ENCODE assay signal across 10 cellular contexts in genomic region chr1:21174230-21174629, GRCh38. TPM values are rescaled to one million over a fixed set of nuclear protein-coding genes. Genes with fewer than 3 reads are reported as not detected.
A peak's percentile ranks its signal among the peaks of the same experiment; 100 is the strongest.
DNase-seq lines count a peak whose midpoint lies in the region; ATAC-seq, FAIRE-seq and TF ChIP-seq lines count a peak whose summit lies in the region.
"Had no signal": no experiment of that assay in that cellular context is flagged by ENCODE, and none has a peak within 500 bp of the region (broad histone marks: within the 10 kb centered on the region; RNA-seq: fewer than 3 reads in every experiment).

No MANE protein-coding gene starts in this region.

- H3K27ac Mint-ChIP-seq in activated T-cell treated with anti-CD3 and anti-CD28 coated beads, Interleukin-2, amount 50 U/mL, for 72 hours: peak overlapping the region; percentile 98

- H3K27me3 Mint-ChIP-seq in activated T-cell treated with anti-CD3 and anti-CD28 coated beads, Interleukin-2, amount 50 U/mL, for 72 hours (ENCODE audit: low read depth): no peaks in the 10 kb centered on the region

- POLR2A ChIA-PET in GM12878 (lab: Charles Lee): interaction anchor here (0.6 to 1.5 kb wide), 3 partner anchors 160 to 386 kb away, joined by 3 to 5 read pairs (median 4); no protein-coding TSS in a partner anchor

- H3K9ac ChIP-seq in GM12878 (ENCODE audit: control insufficient read depth, insufficient read depth, low read length): peak overlapping the region; percentile 82; the same call in 1 of the 2 replicates

- CTCF ChIA-PET in GM12878 (lab: Yijun Ruan, JAX): interaction anchor here (0.8 to 1.8 kb wide), 5 partner anchors 12 to 242 kb away, joined by 3 to 4 read pairs (median 3); no protein-coding TSS in a partner anchor

- TF ChIP-seq CTCF in GM12878 (IDR thresholded peaks at IDR 0.05 in 2 of 3, conservative IDR thresholded peaks at IDR 0.05 in 1 of 3; ENCODE audit: control insufficient read depth in 2 of 3, extremely low read depth in 1 of 3, insufficient read depth in 1 of 3, low read depth in 3 of 3, low read length in 3 of 3): no peak
- TF ChIP-seq CTCF in lower lobe of right lung (IDR thresholded peaks at IDR 0.05): no peak
- no peak for TF ChIP-seq CTCF in tibial nerve (IDR thresholded peaks at IDR 0.05)
- TF ChIP-seq CTCF in D721Med (IDR thresholded peaks at IDR 0.05; ENCODE audit: insufficient read depth, missing control alignments): no peak

- no peak overlapping the region for H2AFZ ChIP-seq in GM12878 (ENCODE audit: control insufficient read depth, low read depth, low read length)

- H3K4me2 ChIP-seq in GM12878 (ENCODE audit: control insufficient read depth, insufficient read depth): peak overlapping the region; percentile 86

- TF ChIP-seq POLR2A in GM12878 (IDR thresholded peaks at IDR 0.05; ENCODE audit: low read depth, low read length): no peak
- no peak for TF ChIP-seq POLR2A in tibial nerve (IDR thresholded peaks at IDR 0.05)

- H3K27me3 ChIP-seq in GM12878 (replicated peaks in 1 of 2; ENCODE audit: control insufficient read depth in 2 of 2, insufficient read depth in 2 of 2, low read length in 1 of 2) (no peaks in the 10 kb centered on the region), lower lobe of right lung (ENCODE audit: low read depth) (no peaks in the 10 kb centered on the region), tibial nerve (no peaks in the 10 kb centered on the region)

- BruUV-seq in GM12878 (replicated peaks; lab: Mats Ljungman, UMichigan): no TSS peak

- H3K4me3 Mint-ChIP-seq in activated T-cell treated with anti-CD3 and anti-CD28 coated beads, Interleukin-2, amount 50 U/mL, for 72 hours: peak overlapping the region; percentile 92 to 93

- WGBS in GM12878 (ENCODE audit: insufficient coverage, insufficient replicate concordance, low lambda C conversion rate, missing lambda C conversion rate): 0% methylated on average over 2 of the region's 2 CpGs
- WGBS in tibial nerve, 2 donors: 50 to 54% methylated on average over 2 of the region's 2 CpGs

- no peaks in the 10 kb centered on the region; the same call in 1 of the 2 replicates for H3K4me1 ChIP-seq in GM12878 (ENCODE audit: control insufficient read depth, insufficient read depth, low read length)
- H3K4me1 ChIP-seq in lower lobe of right lung: peaks cover 29% of the 10 kb centered on the region
- H3K4me1 ChIP-seq in tibial nerve: peaks cover 0 to 44% (median 14%) of the 10 kb centered on the region in 4 donors

- H4K20me1 ChIP-seq in GM12878 (ENCODE audit: control insufficient read depth, insufficient read depth): no peaks in the 10 kb centered on the region

- H3K36me3 Mint-ChIP-seq in activated T-cell treated with anti-CD3 and anti-CD28 coated beads, Interleukin-2, amount 50 U/mL, for 72 hours (ENCODE audit: insufficient read depth in 2 of 2): peaks cover 6 to 17% of the 10 kb centered on the region in 2 donors

- TF ChIP-seq RAD21 in GM12878 (IDR thresholded peaks at IDR 0.05; ENCODE audit: insufficient read depth, low read depth, low read length): no peak

- in situ Hi-C loops in GM12878 (cut with MboI): no loop called here

- 0 out of 2 replicates have a peak overlapping the region, but pooled peaks have one; percentile 66 for H3K27ac ChIP-seq in GM12878 (ENCODE audit: control insufficient read depth, insufficient read depth)
- peak overlapping the region; percentile 93 for H3K27ac ChIP-seq in lower lobe of right lung
- H3K27ac ChIP-seq in tibial nerve: peak overlapping the region; percentile 48 to 97 (median 86)

- no peak for ATAC-seq in activated T-cell treated with anti-CD3 and anti-CD28 coated beads, Interleukin-2, amount 50 U/mL, for 72 hours (replicated peaks in 1 of 2)
- ATAC-seq in GM12878: no peak
- ATAC-seq in lower lobe of right lung: no peak
- ATAC-seq in GM21360 (IDR thresholded peaks at IDR 0.05; ENCODE audit: unreplicated experiment): no peak
- ATAC-seq in HG03108 (IDR thresholded peaks at IDR 0.05; ENCODE audit: unreplicated experiment): no peak

- H3K4me1 Mint-ChIP-seq in activated T-cell treated with anti-CD3 and anti-CD28 coated beads, Interleukin-2, amount 50 U/mL, for 72 hours (ENCODE audit: low read depth): peaks cover 22% of the 10 kb centered on the region

- H3K36me3 ChIP-seq in GM12878 (ENCODE audit: control insufficient read depth in 2 of 2, insufficient read depth in 2 of 2, low read length in 1 of 2) (no peaks in the 10 kb centered on the region), lower lobe of right lung (peaks cover 6% of the 10 kb centered on the region), tibial nerve (peaks cover 0 to 9% (median 0%) of the 10 kb centered on the region in 3 donors)

- TF ChIP-seq EP300 in GM12878 (IDR thresholded peaks at IDR 0.05; ENCODE audit: borderline replicate concordance in 1 of 2, control insufficient read depth in 1 of 2, low read depth in 2 of 2, low read length in 2 of 2): no peak
- no peak for TF ChIP-seq EP300 in tibial nerve (IDR thresholded peaks at IDR 0.05)

- SMC1A ChIA-PET in GM12878 (lab: Charles Lee; ENCODE audit: uncharacterized antibody, unreplicated experiment): interaction anchor here (0.7 to 1.6 kb wide), 11 partner anchors 11 to 209 kb away, joined by 3 to 7 read pairs (median 3); no protein-coding TSS in a partner anchor

- H3K9me3 ChIP-seq in GM12878 (replicated peaks; ENCODE audit: control insufficient read depth, insufficient read depth, low read length) (no peaks in the 10 kb centered on the region), lower lobe of right lung (no peaks in the 10 kb centered on the region), tibial nerve (no peaks in the 10 kb centered on the region)

- no peak for FAIRE-seq in GM12878 (lab: Jason Lieb, UNC)
- no peak for FAIRE-seq in D721Med (lab: Jason Lieb, UNC)

- DNase-seq in activated T-cell treated with anti-CD3 and anti-CD28 coated beads, Interleukin-2, amount 50 U/mL, for 72 hours: no peak
- DNase-seq in activated T-cell treated with anti-CD3 and anti-CD28 coated beads, Interleukin-2, amount 50 U/mL, for 48 hours: no peak
- no peak for DNase-seq in GM12878 (ENCODE audit: low read depth, low spot score)
- DNase-seq in lower lobe of right lung: no peak
- DNase-seq in tibial nerve (ENCODE audit: low spot score in 2 of 2): no peak
- DNase-seq in D721Med (ENCODE audit: insufficient read length, low spot score): no peak
- DNase-seq: activated CD4-positive, CD25-positive, alpha-beta regulatory T cell had no signal

- RAD21 ChIA-PET in GM12878 (lab: Charles Lee; ENCODE audit: unreplicated experiment): interaction anchor here (0.8 to 1.7 kb wide), 4 partner anchors 131 to 192 kb away, joined by 3 to 5 read pairs (median 4); no protein-coding TSS in a partner anchor

- peaks cover 39% of the 10 kb centered on the region for H3K79me2 ChIP-seq in GM12878 (ENCODE audit: control insufficient read depth, insufficient read depth, low read length)

- H3K9me3 Mint-ChIP-seq in activated T-cell treated with anti-CD3 and anti-CD28 coated beads, Interleukin-2, amount 50 U/mL, for 72 hours: no peaks in the 10 kb centered on the region

- intact Hi-C loops in GM12878 (cut with micrococcal nuclease; ENCODE audit: unreplicated experiment): loop anchor here (10.0 kb wide), 2 partner anchors 179 to 389 kb away; partner anchors contain the start of gene HP1BP3
- intact Hi-C loops in lower lobe of right lung (cut with DNase I): no loop called here

- H3K4me3 ChIP-seq in GM12878 (peak overlapping the region; percentile 100; the same call in 1 of the 2 replicates), lower lobe of right lung (peak overlapping the region; percentile 89), tibial nerve (peak overlapping the region in 2 of 4 donors; percentile 64 to 69)
- H3K4me3 ChIP-seq: lung had no signal

TF ChIP-seq in GM12878, 131 proteins besides CTCF, POLR2A, EP300 and RAD21 (continues in another document):
- TF ChIP-seq TBL1XR1 (IDR thresholded peaks at IDR 0.05; ENCODE audit: low read depth, low read length) (no peak), HDAC2 (IDR thresholded peaks at IDR 0.05) (no peak), RB1 (IDR thresholded peaks at IDR 0.05; ENCODE audit: borderline replicate concordance) (no peak), ASH2L (IDR thresholded peaks at IDR 0.05; ENCODE audit: borderline replicate concordance, low read depth) (no peak), RCOR1 (conservative IDR thresholded peaks at IDR 0.05; ENCODE audit: low read depth, low read length) (no peak), NBN (IDR thresholded peaks at IDR 0.05) (no peak)

RNA-seq across cellular contexts. Expression of gene EIF4G3, which starts 2.5 kb away (rescaled TPM):
- total RNA-seq in activated T-cell treated with anti-CD3 and anti-CD28 coated beads, Interleukin-2, amount 50 U/mL, for 72 hours: 10 to 100 TPM; 33.3 to 36.3 TPM
- 112 and 114 TPM in 2 replicates for total RNA-seq in GM12878 (2013; cell fraction: nucleolus; rRNA removed)
- total RNA-seq in GM12878 (2014; rRNA removed): 23.1 and 23.8 TPM in 2 replicates
- 38.2 and 39.0 TPM in 2 replicates for total RNA-seq in GM12878 (2014; rRNA removed; fragmentation: Illumina TruSeq; extraction: Trizol)
- total RNA-seq in GM12878 (2021): 39.9 and 42.8 TPM in 2 replicates
- polyA plus RNA-seq in GM12878 (2011; ENCODE audit: low read depth): 14.1 TPM
- polyA plus RNA-seq in GM12878 (2011; rRNA removed): 39.4 and 45.1 TPM in 2 replicates
- 30.0 and 35.0 TPM in 2 replicates for polyA plus RNA-seq in GM12878 (2011; cell fraction: cytosol; rRNA removed)
- 42.1 and 50.6 TPM in 2 replicates for polyA plus RNA-seq in GM12878 (2011; cell fraction: nucleus; rRNA removed)
- polyA plus RNA-seq in GM12878 (2012): 18.3 and 18.9 TPM in 2 replicates
- polyA plus RNA-seq in GM12878 (2014; fragmentation: Illumina TruSeq; extraction: Trizol): 40.3 and 50.2 TPM in 2 replicates
- polyA plus RNA-seq in GM12878 (2014; fragmentation: Nextera tagmentation; extraction: Ambion mirVana): 10 to 100 TPM in 1 of 2 experiments, 1 to 10 TPM in 1; 7.4 to 10.2 TPM
- 32.0 and 34.3 TPM in 2 replicates for polyA plus RNA-seq in GM12878 (2014; rRNA removed)
- polyA plus RNA-seq in GM12878 (2016; fragmentation: Nextera tagmentation; extraction: Ambion mirVana): 10 to 100 TPM; 10.0 to 21.3 TPM
- 40.9 and 45.5 TPM in 2 replicates for polyA minus RNA-seq in GM12878 (2011; rRNA and poly(A)+ RNA removed)
- 15.6 and 17.0 TPM in 2 replicates for polyA minus RNA-seq in GM12878 (2011; cell fraction: cytosol; rRNA and poly(A)+ RNA removed)
- 27.4 and 58.9 TPM in 2 replicates for polyA minus RNA-seq in GM12878 (2011; cell fraction: nucleus; rRNA and poly(A)+ RNA removed)
- total RNA-seq in lower lobe of right lung: 43.0 TPM
- 10 to 100 TPM; 41.2 to 57.3 (median 50.0) TPM for total RNA-seq in tibial nerve
